In the genomic region with DNA sequence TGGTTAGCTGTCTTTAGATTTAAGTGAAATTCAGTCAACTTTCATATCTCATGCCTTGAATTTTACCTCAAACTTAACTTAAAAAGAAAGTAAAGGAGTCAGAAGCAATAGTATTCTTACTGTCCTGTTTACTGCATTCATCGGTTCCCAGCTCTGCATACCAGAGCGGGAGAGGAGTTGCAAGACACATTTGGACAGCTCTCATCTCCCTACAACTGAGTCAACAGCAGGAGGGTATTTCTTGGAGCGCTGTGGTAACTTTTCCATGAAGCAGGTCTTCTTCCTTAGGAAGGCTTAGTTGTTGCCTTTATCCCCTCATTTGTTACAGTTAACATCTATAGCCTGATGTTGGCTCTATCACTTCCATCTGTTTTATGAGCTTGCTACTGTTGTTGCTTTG, we compare ENCODE assay signal across 24 cellular contexts.
"Had no signal": no experiment of that assay in that cellular context is flagged by ENCODE, and none has a peak within 500 bp of the region (broad histone marks: within the 10 kb centered on the region; RNA-seq: fewer than 3 reads in every experiment).

No MANE protein-coding gene starts in this region.

- H3K27ac Mint-ChIP-seq: effector memory CD8-positive, alpha-beta T cell; memory B cell; mesothelial cell of epicardium; naive thymus-derived CD4-positive, alpha-beta T cell; nephron; neural progenitor cell; stimulated activated effector memory CD8-positive, alpha-beta T cell treated with anti-CD3 and anti-CD28 coated beads, Interleukin-12 subunit alpha, Interleukin-12 subunit beta, amount 100 ng/mL, for 72 hours had no signal

- H3K9me3 ChIP-seq: mucosa of descending colon, prostate gland, right atrium auricular region, thyroid gland, vagina had no signal

- H3K36me3 Mint-ChIP-seq: stimulated activated effector memory CD8-positive, alpha-beta T cell treated with anti-CD3 and anti-CD28 coated beads, Interleukin-12 subunit alpha, Interleukin-12 subunit beta, amount 100 ng/mL, for 72 hours had no signal

- H3K4me3 ChIP-seq: esophagus squamous epithelium, lung, mucosa of descending colon, neural progenitor cell, prostate gland, right atrium auricular region, stomach, thyroid gland, vagina had no signal

- DNase-seq: cortex of kidney; effector memory CD8-positive, alpha-beta T cell; erythroblast; esophagus squamous epithelium; hypothalamus; immature natural killer cell; mucosa of descending colon; naive thymus-derived CD4-positive, alpha-beta T cell; stimulated activated CD4-positive, alpha-beta T cell treated with anti-CD3 and anti-CD28 coated beads, Interleukin-2, amount 100 ng/mL, for 24 hours; stimulated activated CD4-positive, alpha-beta T cell treated with anti-CD3 and anti-CD28 coated beads, Interleukin-4, amount 100 ng/mL, for 24 hours; stimulated activated naive CD4-positive, alpha-beta T cell treated with Interleukin-2 at 50 U/mL for 16 hours; stomach; thyroid gland; trophoblast cell had no signal

- H3K27ac ChIP-seq: esophagus squamous epithelium, neural progenitor cell, prostate gland, right atrium auricular region, stomach, thyroid gland, vagina had no signal

- H3K27me3 ChIP-seq: esophagus squamous epithelium, neural progenitor cell, right atrium auricular region, stomach, thyroid gland, vagina had no signal

- H3K9ac ChIP-seq: neural progenitor cell had no signal

- H2AFZ ChIP-seq: neural progenitor cell had no signal

- H3K36me3 ChIP-seq: esophagus squamous epithelium, neural progenitor cell, prostate gland, right atrium auricular region, thyroid gland, vagina had no signal

- H3K4me1 ChIP-seq: esophagus squamous epithelium, neural progenitor cell, prostate gland, stomach, thyroid gland, vagina had no signal

- H3K4me3 Mint-ChIP-seq: effector memory CD8-positive, alpha-beta T cell; memory B cell; mesothelial cell of epicardium; naive thymus-derived CD4-positive, alpha-beta T cell; nephron; neural progenitor cell; stimulated activated effector memory CD8-positive, alpha-beta T cell treated with anti-CD3 and anti-CD28 coated beads, Interleukin-12 subunit alpha, Interleukin-12 subunit beta, amount 100 ng/mL, for 72 hours had no signal

- H3K4me1 Mint-ChIP-seq: mesothelial cell of epicardium, neural progenitor cell had no signal

- H3K9me3 Mint-ChIP-seq: effector memory CD8-positive, alpha-beta T cell; stimulated activated effector memory CD8-positive, alpha-beta T cell treated with anti-CD3 and anti-CD28 coated beads, Interleukin-12 subunit alpha, Interleukin-12 subunit beta, amount 100 ng/mL, for 72 hours had no signal

- H3K4me2 ChIP-seq: neural progenitor cell had no signal

- H3K27me3 Mint-ChIP-seq: effector memory CD8-positive, alpha-beta T cell; memory B cell; naive thymus-derived CD4-positive, alpha-beta T cell had no signal

- ATAC-seq: effector memory CD8-positive, alpha-beta T cell; mucosa of descending colon; naive thymus-derived CD4-positive, alpha-beta T cell; sciatic nerve; stimulated activated effector memory CD8-positive, alpha-beta T cell treated with anti-CD3 and anti-CD28 coated beads, Interleukin-12 subunit alpha, Interleukin-12 subunit beta, amount 100 ng/mL, for 72 hours had no signal
